9 cellular contexts compared by ENCODE assay signal in genomic region chr3:61877359-61877770, GRCh38.
DNase-seq lines count a peak whose midpoint lies in the region; ATAC-seq, FAIRE-seq and TF ChIP-seq lines count a peak whose summit lies in the region.
"Had no signal": no experiment of that assay in that cellular context is flagged by ENCODE, and none has a peak within 500 bp of the region (broad histone marks: within the 10 kb centered on the region; RNA-seq: fewer than 3 reads in every experiment).

No MANE protein-coding gene starts in this region.

- POLR2A ChIA-PET in AG04450 (lab: Yijun Ruan, JAX): no interaction called here

- peak overlapping the region; percentile 21 for H3K27ac ChIP-seq in AG04450 (ENCODE audit: low read depth, low read length)
- H3K27ac ChIP-seq in body of pancreas: no peak overlapping the region
- peak overlapping the region in 2 of 4 donors; percentile 21 to 50 for H3K27ac ChIP-seq in esophagus muscularis mucosa (replicated peaks in 1 of 4)

- TF ChIP-seq EP300 in esophagus muscularis mucosa (IDR thresholded peaks at IDR 0.05): no peak

- H3K36me3 ChIP-seq in body of pancreas (replicated peaks in 1 of 2; ENCODE audit: insufficient read depth in 1 of 2, low read depth in 2 of 2) (no peaks in the 10 kb centered on the region), esophagus muscularis mucosa (no peaks in the 10 kb centered on the region)

- no peak for FAIRE-seq in GM12891 (lab: Jason Lieb, UNC)
- FAIRE-seq: G401.6 had no signal

- TF ChIP-seq CTCF in AG04450 (IDR thresholded peaks at IDR 0.05; ENCODE audit: low read depth, low read length): peak; percentile 34
- TF ChIP-seq CTCF in body of pancreas (IDR thresholded peaks at IDR 0.05): peak in 5 of 7 experiments; percentile 14 to 36 (median 17)
- peak in 1 of 3 experiments; percentile 16 for TF ChIP-seq CTCF in esophagus muscularis mucosa (IDR thresholded peaks at IDR 0.05)

- ATAC-seq in GM19372 (IDR thresholded peaks at IDR 0.05; ENCODE audit: low read depth, unreplicated experiment) (peak; percentile 97), HG03139 (IDR thresholded peaks at IDR 0.05; ENCODE audit: unreplicated experiment) (peak; percentile 98), body of pancreas (no peak)

- H3K27me3 ChIP-seq in AG04450 (ENCODE audit: control insufficient read depth, insufficient read depth, low read length): no peaks in the 10 kb centered on the region
- H3K27me3 ChIP-seq in body of pancreas: no peaks in the 10 kb centered on the region
- no peaks in the 10 kb centered on the region for H3K27me3 ChIP-seq in esophagus muscularis mucosa

- TF ChIP-seq POLR2A in body of pancreas (IDR thresholded peaks at IDR 0.05): no peak
- TF ChIP-seq POLR2A in GM12891 (IDR thresholded peaks at IDR 0.05; ENCODE audit: low read depth, low read length): no peak
- no peak for TF ChIP-seq POLR2A in esophagus muscularis mucosa (IDR thresholded peaks at IDR 0.05; ENCODE audit: low read depth)

- CTCF ChIA-PET in AG04450 (lab: Charles Lee): interaction anchor here (0.6 to 1.5 kb wide), 2 partner anchors 311 to 313 kb away, joined by 4 to 6 read pairs; no protein-coding TSS in a partner anchor

- H3K4me1 ChIP-seq in body of pancreas: peaks cover 12% of the 10 kb centered on the region
- peaks cover 30 to 48% (median 40%) of the 10 kb centered on the region in 4 donors for H3K4me1 ChIP-seq in esophagus muscularis mucosa

- intact Hi-C loops in body of pancreas (cut with DNase I): no loop called here
- intact Hi-C loops in esophagus muscularis mucosa (cut with DNase I): no loop called here

- H3K4me3 ChIP-seq in AG04450 (ENCODE audit: low read depth, low read length) (no peak overlapping the region), body of pancreas (no peak overlapping the region), esophagus muscularis mucosa (no peak overlapping the region)

- no peak for DNase-seq in AG04450 (ENCODE audit: low read depth, low spot score)
- no peak for DNase-seq in body of pancreas
- no peak for DNase-seq in midbrain (lab: John Stamatoyannopoulos, UW)
- DNase-seq in GM12891 (ENCODE audit: insufficient read length, low spot score): no peak
- DNase-seq in esophagus muscularis mucosa (ENCODE audit: extremely low spot score): no peak
- no peak for DNase-seq in NCI-H2196 (lab: John Stamatoyannopoulos, UW; ENCODE audit: unreplicated experiment)

- 35 to 38% methylated on average over 4 of the region's 4 CpGs for whole genome bisulfite sequencing in body of pancreas, 2 donors
- WGBS in esophagus muscularis mucosa: 71% methylated on average over 4 of the region's 4 CpGs

- H3K9me3 ChIP-seq in AG04450 (ENCODE audit: control insufficient read depth, insufficient read depth, low read length): no peaks in the 10 kb centered on the region
- no peaks in the 10 kb centered on the region for H3K9me3 ChIP-seq in body of pancreas
- no peaks in the 10 kb centered on the region for H3K9me3 ChIP-seq in esophagus muscularis mucosa

TF ChIP-seq in GM12891, 5 proteins besides CTCF, POLR2A, EP300 and RAD21:
- TF ChIP-seq TAF1 (IDR thresholded peaks at IDR 0.05; ENCODE audit: low read depth, low read length) (no peak), SPI1 (IDR thresholded peaks at IDR 0.05; ENCODE audit: low read depth, low read length) (no peak), POLR2AphosphoS5 (IDR thresholded peaks at IDR 0.05; ENCODE audit: low read depth, low read length) (no peak), POU2F2 (IDR thresholded peaks at IDR 0.05; ENCODE audit: low read depth, low read length) (no peak), PAX5 (IDR thresholded peaks at IDR 0.05; ENCODE audit: insufficient read depth, low read length, severe bottlenecking) (no peak)
